Comparison of ENCODE assay signal across 8 cellular contexts in genomic region chr6:158818008-158818579, GRCh38. TPM values are rescaled to one million over a fixed set of nuclear protein-coding genes. Genes with fewer than 3 reads are reported as not detected.
A peak's percentile ranks its signal among the peaks of the same experiment; 100 is the strongest.
DNase-seq lines count a peak whose midpoint lies in the region; ATAC-seq, FAIRE-seq and TF ChIP-seq lines count a peak whose summit lies in the region.

No MANE protein-coding gene starts in this region.

- no peaks in the 10 kb centered on the region for H3K27me3 Mint-ChIP-seq in activated CD4-positive, alpha-beta T cell treated with anti-CD3 and anti-CD28 coated beads, Interleukin-2, amount 10 ng/mL, durations not matched to agents 24 days and 14 days

- peak overlapping the region; percentile 88 for H3K4me3 Mint-ChIP-seq in activated CD4-positive, alpha-beta T cell treated with anti-CD3 and anti-CD28 coated beads, Interleukin-2, amount 10 ng/mL, durations not matched to agents 24 days and 14 days

- peaks cover 17% of the 10 kb centered on the region; the same call in 1 of the 2 replicates for H4K20me1 ChIP-seq in HepG2 (ENCODE audit: insufficient read depth, low read length)

- H3K79me2 ChIP-seq in HepG2 (ENCODE audit: insufficient read depth, low read length): peaks cover 35% of the 10 kb centered on the region

- TF ChIP-seq EP300 in HepG2 (IDR thresholded peaks at IDR 0.05; ENCODE audit: low read depth in 2 of 2, low read length in 2 of 2): no peak
- TF ChIP-seq EP300 in HepG2 (CRISPR knock-in tag; IDR thresholded peaks at IDR 0.05; ENCODE audit: borderline replicate concordance): no peak

- H3K27ac ChIP-seq in colonic mucosa (peak overlapping the region; percentile 97), HepG2 (ENCODE audit: extremely low read length, insufficient read depth, low read length) (peak overlapping the region; percentile 41)

- peaks cover 44% of the 10 kb centered on the region for H3K4me1 Mint-ChIP-seq in activated CD4-positive, alpha-beta T cell treated with anti-CD3 and anti-CD28 coated beads, Interleukin-2, amount 10 ng/mL, durations not matched to agents 24 days and 14 days

- peak overlapping the region; percentile 86 for H3K27ac Mint-ChIP-seq in activated CD4-positive, alpha-beta T cell treated with anti-CD3 and anti-CD28 coated beads, Interleukin-2, amount 10 ng/mL, durations not matched to agents 24 days and 14 days

- CTCF ChIA-PET in HepG2 (lab: Yijun Ruan, JAX; ENCODE audit: low intra/inter-chr PET ratio, low total read pairs): no interaction called here

- H3K27me3 ChIP-seq in colonic mucosa (no peaks in the 10 kb centered on the region), HepG2 (ENCODE audit: control insufficient read depth in 1 of 2, insufficient read depth in 2 of 2, low read length in 2 of 2) (no peaks in the 10 kb centered on the region)

- no peak overlapping the region for H2AFZ ChIP-seq in HepG2 (ENCODE audit: low read length)

- H3K9me3 Mint-ChIP-seq in activated CD4-positive, alpha-beta T cell treated with anti-CD3 and anti-CD28 coated beads, Interleukin-2, amount 10 ng/mL, durations not matched to agents 24 days and 14 days: peaks cover under 1% of the 10 kb centered on the region

- peaks cover 43% of the 10 kb centered on the region for H3K36me3 Mint-ChIP-seq in activated CD4-positive, alpha-beta T cell treated with anti-CD3 and anti-CD28 coated beads, Interleukin-2, amount 10 ng/mL, durations not matched to agents 24 days and 14 days (ENCODE audit: low read depth)

- WGBS in HepG2 (ENCODE audit: low lambda C conversion rate): 3% methylated on average over 17 of the region's 53 CpGs

- peak overlapping the region; percentile 97 for H3K9ac ChIP-seq in colonic mucosa (ENCODE audit: low read depth in 2 of 2, low read length in 2 of 2)
- peak overlapping the region; percentile 70 for H3K9ac ChIP-seq in HepG2 (ENCODE audit: insufficient read depth, low read depth, low read length)

- in situ Hi-C loops in HepG2 (cut with HindIII; ENCODE audit: extremely low pct_ligation_motif_present, low pct_unique_long_range_greater_than_20kb): no loop called here

- H3K9me3 ChIP-seq in colonic mucosa: no peaks in the 10 kb centered on the region
- no peaks in the 10 kb centered on the region for H3K9me3 ChIP-seq in HepG2 (ENCODE audit: low read length)

- H3K4me3 ChIP-seq in colonic mucosa (peak overlapping the region; percentile 77), HepG2 (replicated peaks in 1 of 3; ENCODE audit: insufficient read depth in 1 of 3, low read depth in 2 of 3, low read length in 3 of 3) (peak overlapping the region; percentile 70 to 87 (median 81))

- TF ChIP-seq POLR2A in HepG2 (IDR thresholded peaks at IDR 0.05; ENCODE audit: insufficient read depth in 1 of 2, low read depth in 2 of 2, low read length in 2 of 2): peak; percentile 85 to 89

- BruUV-seq in HepG2 (replicated peaks; lab: Mats Ljungman, UMichigan): no TSS peak

- peaks cover 3% of the 10 kb centered on the region for H3K4me1 ChIP-seq in colonic mucosa
- peaks cover 60% of the 10 kb centered on the region for H3K4me1 ChIP-seq in HepG2 (ENCODE audit: insufficient read depth, low read length)

- intact Hi-C loops in activated CD4-positive, alpha-beta T cell treated with anti-CD3 and anti-CD28 coated beads, Interleukin-2, amount 10 ng/mL, durations not matched to agents 24 days and 14 days (cut with micrococcal nuclease): loop anchor here (1.0 to 2.0 kb wide), 3 partner anchors 32 to 165 kb away; no protein-coding TSS in a partner anchor
- intact Hi-C loops in colonic mucosa (cut with DNase I): loop anchor here (10.0 kb wide), 1 partner anchor 113 kb away; no protein-coding TSS in a partner anchor
- intact Hi-C loops in HepG2 (cut with micrococcal nuclease; ENCODE audit: unreplicated experiment): loop anchor here (5.0 kb wide), 1 partner anchor 34 kb away; no protein-coding TSS in a partner anchor

- TF ChIP-seq RAD21 in HepG2 (CRISPR knock-in tag; IDR thresholded peaks at IDR 0.05): no peak

- DNase-seq in NCI-H1436 (lab: John Stamatoyannopoulos, UW): peak; percentile 65
- DNase-seq in NCI-H1436 treated with DMSO at 0.1 percent for 48 hours (lab: John Stamatoyannopoulos, UW): no peak
- DNase-seq in NCI-H226: peak; percentile 76
- DNase-seq in activated CD4-positive, alpha-beta T cell treated with anti-CD3 and anti-CD28 coated beads, Interleukin-2, amount 10 ng/mL, durations not matched to agents 24 days and 14 days: peak; percentile 95
- peak; percentile 87 for DNase-seq in colonic mucosa
- DNase-seq in HepG2 (ENCODE audit: low spot score): peak; percentile 55
- peak; percentile 79 to 80 for DNase-seq in stimulated activated CD4-positive, alpha-beta T cell treated with anti-CD3 and anti-CD28 coated beads, Interleukin-4, amount 100 ng/mL, for 4 hours

- no peaks in the 10 kb centered on the region for H3K36me3 ChIP-seq in colonic mucosa
- peaks cover 3 to 8% of the 10 kb centered on the region in 2 experiments; a peak in 4 of 5 replicates for H3K36me3 ChIP-seq in HepG2 (replicated peaks in 1 of 2; ENCODE audit: control insufficient read depth in 1 of 2, insufficient read depth in 2 of 2, low read length in 2 of 2)

- ATAC-seq in HG02852 (IDR thresholded peaks at IDR 0.05; ENCODE audit: unreplicated experiment) (peak; percentile 36), HepG2 (peak; percentile 83)

- no peak for FAIRE-seq in HepG2 (lab: Jason Lieb, UNC)

- POLR2A ChIA-PET in HepG2 (lab: Yijun Ruan, JAX): interaction anchor here (1.2 kb wide), 1 partner anchor 17 kb away, joined by 4 read pairs; no protein-coding TSS in a partner anchor

- H3K4me2 ChIP-seq in HepG2 (ENCODE audit: low read depth, low read length): peak overlapping the region; percentile 94

- TF ChIP-seq CTCF in colonic mucosa (IDR thresholded peaks at IDR 0.05): no peak
- TF ChIP-seq CTCF in HepG2 (CRISPR knock-in tag; IDR thresholded peaks at IDR 0.05): peak; percentile 6; the same call in 1 of the 2 replicates

TF ChIP-seq in HepG2, 621 proteins besides CTCF, POLR2A, EP300 and RAD21 (continues in another document):
- peak; percentile 79; the same call in 1 of the 2 replicates for TF ChIP-seq ZNF724P (CRISPR knock-in tag; IDR thresholded peaks at IDR 0.05; ENCODE audit: borderline replicate concordance)
- no peak for TF ChIP-seq ZFYVE20 (CRISPR knock-in tag; IDR thresholded peaks at IDR 0.05; ENCODE audit: borderline replicate concordance, low read depth)
- peak; percentile 54 for TF ChIP-seq SP4 (CRISPR knock-in tag; IDR thresholded peaks at IDR 0.05)
- peak; percentile 38; the same call in 1 of the 2 replicates for TF ChIP-seq MEIS2 (CRISPR knock-in tag; IDR thresholded peaks at IDR 0.05)
- TF ChIP-seq REPIN1 (CRISPR knock-in tag; IDR thresholded peaks at IDR 0.05; ENCODE audit: borderline replicate concordance, low read depth): peak; percentile 48
- TF ChIP-seq CSRNP1 (CRISPR knock-in tag; IDR thresholded peaks at IDR 0.05): no peak
- TF ChIP-seq ZNF17 (CRISPR knock-in tag; IDR thresholded peaks at IDR 0.05): no peak
- TF ChIP-seq ATM (IDR thresholded peaks at IDR 0.05; ENCODE audit: borderline replicate concordance): no peak
- TF ChIP-seq SPEN (CRISPR knock-in tag; IDR thresholded peaks at IDR 0.05; ENCODE audit: low read depth): no peak
- TF ChIP-seq HIVEP1 (CRISPR knock-in tag; IDR thresholded peaks at IDR 0.05): no peak
- TF ChIP-seq U2AF1 (optimal IDR thresholded peaks at IDR 0.05; ENCODE audit: low read depth, low read length): peak; percentile 29
- no peak for TF ChIP-seq HNRNPK (IDR thresholded peaks at IDR 0.05; ENCODE audit: low read depth, low read length, poor library complexity, severe bottlenecking)
- no peak for TF ChIP-seq HOXD1 (CRISPR knock-in tag; IDR thresholded peaks at IDR 0.05)

RNA-seq across cellular contexts. Expression of gene EZR, which starts 1.1 kb away (rescaled TPM):
- 204 and 215 TPM in 2 replicates for total RNA-seq in activated CD4-positive, alpha-beta T cell treated with anti-CD3 and anti-CD28 coated beads, Interleukin-2, amount 10 ng/mL, durations not matched to agents 24 days and 14 days
- total RNA-seq in colonic mucosa (100 to 1,000 TPM; 257 to 424 TPM), HepG2 (2016; rRNA removed; fragmentation: Illumina TruSeq; extraction: Trizol) (60.3 and 75.7 TPM in 2 replicates)
- total RNA-seq in HepG2 (2016; cell fraction: cytosol; rRNA removed; fragmentation: Illumina TruSeq; extraction: Trizol; ENCODE audit: low read depth): 8.6 and 10.8 TPM in 2 replicates
- 63.6 and 68.8 TPM in 2 replicates for total RNA-seq in HepG2 (2016; cell fraction: insoluble cytoplasmic fraction; rRNA removed; fragmentation: Illumina TruSeq; extraction: Trizol)
- total RNA-seq in HepG2 (2016; cell fraction: membrane; rRNA removed; fragmentation: Illumina TruSeq; extraction: Trizol): 21.2 and 23.3 TPM in 2 replicates
- 35.3 and 38.9 TPM in 2 replicates for total RNA-seq in HepG2 (2016; cell fraction: nucleus; rRNA removed; fragmentation: Illumina TruSeq; extraction: Trizol)
- polyA plus RNA-seq in HepG2 (2011; rRNA removed): 34.7 and 36.8 TPM in 2 replicates
- polyA plus RNA-seq in HepG2 (2011; cell fraction: cytosol; rRNA removed): 34.1 and 34.2 TPM in 2 replicates
- polyA plus RNA-seq in HepG2 (2011; cell fraction: nucleus; rRNA removed): 25.0 and 25.8 TPM in 2 replicates
- 18.5 and 28.6 TPM in 2 replicates for polyA plus RNA-seq in HepG2 (2012)
- 5.0 and 5.1 TPM in 2 replicates for polyA plus RNA-seq in HepG2 (2016; cell fraction: cytosol; fragmentation: Illumina TruSeq; extraction: Trizol; ENCODE audit: low read depth)
- polyA plus RNA-seq in HepG2 (2016; cell fraction: insoluble cytoplasmic fraction; fragmentation: Illumina TruSeq; extraction: Trizol; ENCODE audit: low read depth): 79.1 and 90.3 TPM in 2 replicates
- polyA plus RNA-seq in HepG2 (2016; cell fraction: membrane; fragmentation: Illumina TruSeq; extraction: Trizol; ENCODE audit: low read depth): 12.2 TPM in 2 replicates
- polyA plus RNA-seq in HepG2 (2016; cell fraction: nucleus; fragmentation: Illumina TruSeq; extraction: Trizol; ENCODE audit: insufficient read depth, low read depth): 60.9 and 63.5 TPM in 2 replicates
- polyA minus RNA-seq in HepG2 (2011; rRNA and poly(A)+ RNA removed; ENCODE audit: low replicate concordance): 45.1 and 93.9 TPM in 2 replicates
- 28.8 and 29.4 TPM in 2 replicates for polyA minus RNA-seq in HepG2 (2011; cell fraction: cytosol; rRNA and poly(A)+ RNA removed)
- polyA minus RNA-seq in HepG2 (2011; cell fraction: nucleus; rRNA and poly(A)+ RNA removed): 17.6 and 19.8 TPM in 2 replicates
